Comparison of ENCODE assay signal across 8 cellular contexts in the genomic region with DNA sequence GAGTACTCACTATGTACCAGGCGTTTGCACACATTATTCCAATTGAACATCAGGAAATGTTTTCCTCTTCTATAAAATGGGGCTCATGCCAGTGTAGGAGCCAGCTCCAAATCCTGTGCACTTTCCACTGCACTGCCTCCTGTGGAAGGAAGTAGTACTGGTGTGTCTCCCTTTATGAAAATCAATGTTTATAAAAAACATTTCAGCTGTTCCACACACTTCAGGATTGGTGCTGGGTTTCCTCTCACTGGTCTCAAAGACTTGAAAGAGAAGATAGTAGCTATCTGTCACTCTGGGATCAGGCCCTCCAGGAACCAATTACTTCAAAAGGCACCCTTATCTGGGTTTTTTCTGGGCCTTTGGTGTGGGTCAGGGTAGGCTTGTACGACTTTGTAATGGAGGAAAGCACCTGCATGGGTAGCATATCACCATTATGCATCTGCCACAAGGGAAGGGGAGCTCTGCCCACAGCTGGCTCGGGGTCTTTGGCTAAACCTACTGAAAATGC. TPM values are rescaled to one million over a fixed set of nuclear protein-coding genes. Genes with fewer than 3 reads are reported as not detected.
DNase-seq lines count a peak whose midpoint lies in the region; ATAC-seq and TF ChIP-seq lines count a peak whose summit lies in the region.

No MANE protein-coding gene starts in this region.

- H3K4me3 Mint-ChIP-seq in activated CD8-positive, alpha-beta memory T cell treated with anti-CD3 and anti-CD28 coated beads, Interleukin-2, amount 10 ng/mL, durations not matched to agents 7 days and 5 days, result no peak overlapping the region

- H3K9me3 ChIP-seq in thymus (ENCODE audit: control insufficient read depth), result no peaks in the 10 kb centered on the region

- H3K4me1 ChIP-seq in thymus (ENCODE audit: control insufficient read depth, insufficient read depth, low read length), result peaks cover 25% of the 10 kb centered on the region

- 33% methylated on average over 3 of the region's 3 CpGs for WGBS in thymus

- H3K4me1 Mint-ChIP-seq in activated CD8-positive, alpha-beta memory T cell treated with anti-CD3 and anti-CD28 coated beads, Interleukin-2, amount 10 ng/mL, durations not matched to agents 7 days and 5 days, result peaks cover 4% of the 10 kb centered on the region

- H3K36me3 Mint-ChIP-seq in activated CD8-positive, alpha-beta memory T cell treated with anti-CD3 and anti-CD28 coated beads, Interleukin-2, amount 10 ng/mL, durations not matched to agents 7 days and 5 days, result peaks cover 75% of the 10 kb centered on the region

- H3K4me3 ChIP-seq in fibroblast of villous mesenchyme (ENCODE audit: low read depth, low read length) (no peak overlapping the region), thymus (ENCODE audit: low read length) (no peak overlapping the region)

- peak overlapping the region; percentile 61 for H3K27ac Mint-ChIP-seq in activated CD8-positive, alpha-beta memory T cell treated with anti-CD3 and anti-CD28 coated beads, Interleukin-2, amount 10 ng/mL, durations not matched to agents 7 days and 5 days

- no peak for DNase-seq in activated CD8-positive, alpha-beta memory T cell treated with anti-CD3 and anti-CD28 coated beads, Interleukin-2, amount 10 ng/mL, durations not matched to agents 7 days and 5 days
- no peak for DNase-seq in activated CD8-positive, alpha-beta memory T cell treated with anti-CD3 and anti-CD28 coated beads, Interleukin-2, amount 50 U/mL, for 48 hours
- DNase-seq in T-helper 2 cell, result peak in 3 of 5 experiments; percentile 2 to 46 (median 39)
- DNase-seq in fibroblast of villous mesenchyme (ENCODE audit: low read depth), result no peak

- TF ChIP-seq CTCF in fibroblast of villous mesenchyme (IDR thresholded peaks at IDR 0.05; ENCODE audit: insufficient read depth, low read depth, low read length), result peak; percentile 51

- peak; percentile 49 for ATAC-seq in activated CD8-positive, alpha-beta memory T cell treated with anti-CD3 and anti-CD28 coated beads, Interleukin-2, amount 10 ng/mL, durations not matched to agents 7 days and 5 days
- ATAC-seq in GM21447 (IDR thresholded peaks at IDR 0.05; ENCODE audit: unreplicated experiment) (no peak), HG02970 (IDR thresholded peaks at IDR 0.05; ENCODE audit: low FRiP score, unreplicated experiment) (no peak), HG02870 (IDR thresholded peaks at IDR 0.05; ENCODE audit: unreplicated experiment) (no peak)

- H3K9me3 Mint-ChIP-seq in activated CD8-positive, alpha-beta memory T cell treated with anti-CD3 and anti-CD28 coated beads, Interleukin-2, amount 10 ng/mL, durations not matched to agents 7 days and 5 days (ENCODE audit: low read depth), result no peaks in the 10 kb centered on the region

- no peaks in the 10 kb centered on the region for H3K27me3 Mint-ChIP-seq in activated CD8-positive, alpha-beta memory T cell treated with anti-CD3 and anti-CD28 coated beads, Interleukin-2, amount 10 ng/mL, durations not matched to agents 7 days and 5 days

- peak overlapping the region; percentile 56 for H3K27ac ChIP-seq in thymus (ENCODE audit: low read depth)

- no peaks in the 10 kb centered on the region for H3K27me3 ChIP-seq in thymus (ENCODE audit: control insufficient read depth, insufficient read depth)

- peaks cover 44% of the 10 kb centered on the region for H3K36me3 ChIP-seq in thymus (ENCODE audit: control insufficient read depth, insufficient read depth)

- CTCF ChIA-PET in activated CD8-positive, alpha-beta memory T cell treated with anti-CD3 and anti-CD28 coated beads, Interleukin-2, amount 10 ng/mL, durations not matched to agents 7 days and 5 days (lab: Charles Lee), result interaction anchor here (1.2 to 2.5 kb wide), 9 partner anchors 9 to 92 kb away, joined by 3 to 11 read pairs (median 5); no protein-coding TSS in a partner anchor

RNA-seq across cellular contexts. Expression of a gene that starts 32.5 kb away (rescaled TPM):
- 10 to 100 TPM; 57.6 to 71.2 TPM for total RNA-seq in activated CD8-positive, alpha-beta memory T cell treated with anti-CD3 and anti-CD28 coated beads, Interleukin-2, amount 10 ng/mL, durations not matched to agents 7 days and 5 days
- 22.2 and 36.3 TPM in 2 replicates for total RNA-seq in fibroblast of villous mesenchyme
- polyA plus RNA-seq in thymus, result 49.0 TPM

Comparison
In these comparisons a context has a peak if more than half of its experiments do, and no peak if none do; other contexts are left out.
1. DNase-seq: peak in T-helper 2 cell (3 of 5); none in activated CD8-positive, alpha-beta memory T cell treated with anti-CD3 and anti-CD28 coated beads, Interleukin-2, amount 10 ng/mL, durations not matched to agents 7 days and 5 days (single experiment), activated CD8-positive, alpha-beta memory T cell treated with anti-CD3 and anti-CD28 coated beads, Interleukin-2, amount 50 U/mL, for 48 hours (single experiment) and fibroblast of villous mesenchyme (single experiment).